In the genomic region with DNA sequence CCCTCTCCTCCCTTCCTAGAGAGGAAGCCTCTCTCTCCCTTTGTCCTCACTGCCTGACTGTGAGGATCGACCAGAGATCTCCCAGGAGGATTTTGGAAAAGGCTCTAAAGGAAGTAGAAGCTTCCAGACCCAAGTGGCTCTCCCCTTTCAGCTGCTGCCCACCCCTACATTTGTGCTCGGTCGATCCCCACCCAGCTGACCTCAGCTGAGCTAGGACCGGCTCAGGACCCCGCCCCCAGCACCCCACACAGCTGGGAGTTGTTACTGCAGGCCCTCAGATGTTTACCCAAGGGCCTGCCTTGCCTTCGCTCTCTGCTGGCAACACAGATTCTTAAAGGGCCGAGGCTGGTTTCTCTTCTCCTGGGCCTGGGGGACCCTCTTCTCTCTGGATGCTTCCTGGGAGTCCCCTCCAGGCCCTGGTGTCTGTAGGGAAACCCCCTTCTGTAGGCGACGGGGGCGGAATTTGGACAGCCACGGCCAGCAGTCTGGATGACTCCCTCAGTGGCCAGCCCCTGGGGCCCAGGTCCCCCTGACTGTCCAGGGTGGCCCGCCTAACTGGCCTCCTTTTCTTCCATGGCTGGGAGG, we compare ENCODE assay signal across 1 cellular context.
TF ChIP-seq lines count a peak whose summit lies in the region.

No MANE protein-coding gene starts in this region.

TF ChIP-seq in IMR-90, 13 proteins besides CTCF, POLR2A, EP300 and RAD21:
- TF ChIP-seq CHD1 (IDR thresholded peaks at IDR 0.05; ENCODE audit: low read depth, low read length) = no peak
- TF ChIP-seq RFX5 (IDR thresholded peaks at IDR 0.05; ENCODE audit: low read depth, low read length) = no peak
- peak; percentile 33; the same call in 1 of the 2 replicates for TF ChIP-seq MAZ (IDR thresholded peaks at IDR 0.05; ENCODE audit: borderline replicate concordance, low read depth, low read length)
- no peak for TF ChIP-seq SMC3 (IDR thresholded peaks at IDR 0.05; ENCODE audit: low read depth, low read length)
